ENCODE assay signal across 30 cellular contexts in the genomic region with DNA sequence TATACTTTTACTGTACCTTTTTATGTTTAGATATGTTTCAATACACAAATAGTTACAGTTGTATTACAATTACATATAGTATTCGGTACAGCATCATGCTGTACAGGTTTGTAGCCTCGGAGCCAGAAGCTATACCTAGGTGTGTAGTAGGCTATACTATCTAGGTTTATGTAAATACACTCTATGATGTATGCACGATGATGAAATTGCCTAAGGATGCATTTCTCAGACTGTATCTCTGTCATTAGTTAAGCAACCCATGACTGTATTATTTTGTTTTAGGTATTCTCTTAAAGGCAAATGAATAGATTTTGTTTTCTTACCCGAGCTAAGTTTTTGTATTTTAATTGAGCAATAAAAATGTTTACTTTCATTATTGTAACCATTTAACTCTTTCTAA. TPM values are rescaled to one million over a fixed set of nuclear protein-coding genes. Genes with fewer than 3 reads are reported as not detected.
"Had no signal": no experiment of that assay in that cellular context is flagged by ENCODE, and none has a peak within 500 bp of the region (broad histone marks: within the 10 kb centered on the region; RNA-seq: fewer than 3 reads in every experiment).

No MANE protein-coding gene starts in this region.

- FAIRE-seq: colon, endometrium, endothelial cell of umbilical vein had no signal

- ATAC-seq: activated naive CD4-positive, alpha-beta T cell treated with anti-CD3 and anti-CD28 coated beads, Interleukin-2, amount 50 U/mL, for 72 hours; activated T-cell treated with anti-CD3 and anti-CD28 coated beads, Interleukin-2, amount 50 U/mL, for 72 hours; T-helper 17 cell; WTC11 had no signal

- H3K27me3 Mint-ChIP-seq: activated CD4-positive, alpha-beta memory T cell treated with anti-CD3 and anti-CD28 coated beads, Interleukin-2, amount 10 ng/mL, durations not matched to agents 7 days and 5 days; activated CD4-positive, alpha-beta T cell treated with anti-CD3 and anti-CD28 coated beads, Interleukin-2, amount 10 ng/mL, durations not matched to agents 7 days and 5 days; activated naive CD4-positive, alpha-beta T cell treated with anti-CD3 and anti-CD28 coated beads, Interleukin-2, amount 10 ng/mL, durations not matched to agents 7 days and 5 days; activated naive CD8-positive, alpha-beta T cell treated with anti-CD3 and anti-CD28 coated beads, Interleukin-2, amount 10 ng/mL, durations not matched to agents 7 days and 5 days; activated T-cell treated with anti-CD3 and anti-CD28 coated beads, Interleukin-2, amount 50 U/mL, for 24 hours; brain; T-helper 17 cell had no signal

- H3K36me3 Mint-ChIP-seq: activated naive CD4-positive, alpha-beta T cell treated with anti-CD3 and anti-CD28 coated beads, Interleukin-2, amount 10 ng/mL, durations not matched to agents 7 days and 5 days; activated naive CD4-positive, alpha-beta T cell treated with anti-CD3 and anti-CD28 coated beads, Interleukin-2, amount 50 U/mL, for 72 hours; activated naive CD8-positive, alpha-beta T cell treated with anti-CD3 and anti-CD28 coated beads, Interleukin-2, amount 10 ng/mL, durations not matched to agents 7 days and 5 days; brain; WTC11 had no signal

- H3K4me1 Mint-ChIP-seq: activated CD4-positive, alpha-beta memory T cell treated with anti-CD3 and anti-CD28 coated beads, Interleukin-2, amount 10 ng/mL, durations not matched to agents 7 days and 5 days; activated CD4-positive, alpha-beta T cell treated with anti-CD3 and anti-CD28 coated beads, Interleukin-2, amount 10 ng/mL, durations not matched to agents 7 days and 5 days; activated naive CD4-positive, alpha-beta T cell treated with anti-CD3 and anti-CD28 coated beads, Interleukin-2, amount 10 ng/mL, durations not matched to agents 7 days and 5 days; activated naive CD8-positive, alpha-beta T cell treated with anti-CD3 and anti-CD28 coated beads, Interleukin-2, amount 10 ng/mL, durations not matched to agents 7 days and 5 days; brain; WTC11 had no signal

- H3K36me3 ChIP-seq: ascending aorta, esophagus muscularis mucosa had no signal

- H3K4me3 ChIP-seq: ascending aorta, esophagus muscularis mucosa had no signal

- H3K9me3 ChIP-seq: ascending aorta, esophagus muscularis mucosa had no signal

- DNase-seq: activated CD4-positive, alpha-beta memory T cell treated with anti-CD3 and anti-CD28 coated beads, Interleukin-2, amount 10 ng/mL, durations not matched to agents 7 days and 5 days; activated CD4-positive, alpha-beta T cell treated with anti-CD3 and anti-CD28 coated beads for 1 hour; activated CD4-positive, alpha-beta T cell treated with anti-CD3 and anti-CD28 coated beads for 4 hours; activated CD4-positive, alpha-beta T cell treated with anti-CD3 and anti-CD28 coated beads, Interleukin-2, amount 10 ng/mL, durations not matched to agents 7 days and 5 days; activated CD4-positive, alpha-beta T cell treated with anti-CD3 and anti-CD28 coated beads, Interleukin-2, amount 50 U/mL, for 4 hours; activated CD8-positive, alpha-beta memory T cell treated with anti-CD3 and anti-CD28 coated beads, Interleukin-2, amount 50 U/mL, for 48 hours; activated gamma-delta T cell; activated naive CD4-positive, alpha-beta T cell; activated naive CD4-positive, alpha-beta T cell treated with anti-CD3 and anti-CD28 coated beads, Interleukin-2, amount 10 ng/mL, durations not matched to agents 7 days and 5 days; activated naive CD8-positive, alpha-beta T cell treated with anti-CD3 and anti-CD28 coated beads, Interleukin-2, amount 10 ng/mL, durations not matched to agents 7 days and 5 days; activated T-cell treated with anti-CD3 and anti-CD28 coated beads for 4 hours; activated T-cell treated with anti-CD3 and anti-CD28 coated beads, Interleukin-2, amount 50 U/mL, for 24 hours; activated T-cell treated with anti-CD3 and anti-CD28 coated beads, Interleukin-2, amount 50 U/mL, for 72 hours; caudate nucleus; effector CD8-positive, alpha-beta T cell; foreskin melanocyte; head of caudate nucleus; T-helper 1 cell; T-helper 17 cell; T1000 had no signal

- H3K4me3 Mint-ChIP-seq: activated CD4-positive, alpha-beta memory T cell treated with anti-CD3 and anti-CD28 coated beads, Interleukin-2, amount 10 ng/mL, durations not matched to agents 7 days and 5 days; activated CD4-positive, alpha-beta T cell treated with anti-CD3 and anti-CD28 coated beads, Interleukin-2, amount 10 ng/mL, durations not matched to agents 7 days and 5 days; activated naive CD4-positive, alpha-beta T cell treated with anti-CD3 and anti-CD28 coated beads, Interleukin-2, amount 10 ng/mL, durations not matched to agents 7 days and 5 days; activated naive CD8-positive, alpha-beta T cell treated with anti-CD3 and anti-CD28 coated beads, Interleukin-2, amount 10 ng/mL, durations not matched to agents 7 days and 5 days; activated T-cell treated with anti-CD3 and anti-CD28 coated beads, Interleukin-2, amount 50 U/mL, for 24 hours; activated T-cell treated with anti-CD3 and anti-CD28 coated beads, Interleukin-2, amount 50 U/mL, for 72 hours; brain; T-helper 17 cell; T-helper 2 cell treated with Interferon-gamma antibody and Interleukin-4, amounts not matched to agents 5 μg/mL and 100 μg/mL, for 36 hours; WTC11 had no signal

- H3K27me3 ChIP-seq: ascending aorta, esophagus muscularis mucosa had no signal

- H3K4me1 ChIP-seq: ascending aorta, esophagus muscularis mucosa had no signal

- H3K9me3 Mint-ChIP-seq: activated CD4-positive, alpha-beta memory T cell treated with anti-CD3 and anti-CD28 coated beads, Interleukin-2, amount 10 ng/mL, durations not matched to agents 7 days and 5 days; activated CD4-positive, alpha-beta T cell treated with anti-CD3 and anti-CD28 coated beads, Interleukin-2, amount 10 ng/mL, durations not matched to agents 7 days and 5 days; activated naive CD4-positive, alpha-beta T cell treated with anti-CD3 and anti-CD28 coated beads, Interleukin-2, amount 10 ng/mL, durations not matched to agents 7 days and 5 days; activated naive CD4-positive, alpha-beta T cell treated with anti-CD3 and anti-CD28 coated beads, Interleukin-2, amount 50 U/mL, for 72 hours; activated naive CD8-positive, alpha-beta T cell treated with anti-CD3 and anti-CD28 coated beads, Interleukin-2, amount 10 ng/mL, durations not matched to agents 7 days and 5 days; activated T-cell treated with anti-CD3 and anti-CD28 coated beads, Interleukin-2, amount 50 U/mL, for 24 hours; activated T-cell treated with anti-CD3 and anti-CD28 coated beads, Interleukin-2, amount 50 U/mL, for 72 hours; brain; T-helper 2 cell treated with Interferon-gamma antibody and Interleukin-4, amounts not matched to agents 5 μg/mL and 100 μg/mL, for 36 hours; WTC11 had no signal

- H3K27ac Mint-ChIP-seq: activated CD4-positive, alpha-beta memory T cell treated with anti-CD3 and anti-CD28 coated beads, Interleukin-2, amount 10 ng/mL, durations not matched to agents 7 days and 5 days; activated CD4-positive, alpha-beta T cell treated with anti-CD3 and anti-CD28 coated beads, Interleukin-2, amount 10 ng/mL, durations not matched to agents 7 days and 5 days; activated naive CD4-positive, alpha-beta T cell treated with anti-CD3 and anti-CD28 coated beads, Interleukin-2, amount 10 ng/mL, durations not matched to agents 7 days and 5 days; activated naive CD4-positive, alpha-beta T cell treated with anti-CD3 and anti-CD28 coated beads, Interleukin-2, amount 50 U/mL, for 72 hours; activated naive CD8-positive, alpha-beta T cell treated with anti-CD3 and anti-CD28 coated beads, Interleukin-2, amount 10 ng/mL, durations not matched to agents 7 days and 5 days; activated T-cell treated with anti-CD3 and anti-CD28 coated beads, Interleukin-2, amount 50 U/mL, for 24 hours; activated T-cell treated with anti-CD3 and anti-CD28 coated beads, Interleukin-2, amount 50 U/mL, for 72 hours; brain; T-helper 17 cell; T-helper 2 cell treated with Interferon-gamma antibody and Interleukin-4, amounts not matched to agents 5 μg/mL and 100 μg/mL, for 36 hours; WTC11 had no signal

- H3K27ac ChIP-seq: ascending aorta, esophagus muscularis mucosa, VCaP had no signal

RNA-seq across cellular contexts. Expression of gene SPATA17, which starts 56.4 kb away (rescaled TPM):
- total RNA-seq: activated CD4-positive, alpha-beta memory T cell treated with anti-CD3 and anti-CD28 coated beads, Interleukin-2, amount 10 ng/mL, durations not matched to agents 7 days and 5 days; activated CD4-positive, alpha-beta T cell treated with anti-CD3 and anti-CD28 coated beads, Interleukin-2, amount 10 ng/mL, durations not matched to agents 7 days and 5 days; activated naive CD4-positive, alpha-beta T cell treated with anti-CD3 and anti-CD28 coated beads, Interleukin-2, amount 50 U/mL, for 72 hours; activated naive CD8-positive, alpha-beta T cell treated with anti-CD3 and anti-CD28 coated beads, Interleukin-2, amount 10 ng/mL, durations not matched to agents 7 days and 5 days; activated T-cell treated with anti-CD3 and anti-CD28 coated beads, Interleukin-2, amount 50 U/mL, for 72 hours; ascending aorta; endothelial cell of umbilical vein; T-helper 17 cell had no signal
- polyA plus RNA-seq: endothelial cell of umbilical vein had no signal
